Comparison of ENCODE assay signal across 2 cellular contexts in genomic region chr5:171450423-171451246, GRCh38.
TF ChIP-seq lines count a peak whose summit lies in the region.

No MANE protein-coding gene starts in this region.

TF ChIP-seq in Ishikawa, 13 proteins besides CTCF, POLR2A, EP300 and RAD21 (continued from another document):
- TF ChIP-seq USF1 (IDR thresholded peaks at IDR 0.05) (0 out of 2 replicates have a peak, but pooled peaks have one; percentile 35), TAF1 (IDR thresholded peaks at IDR 0.05; ENCODE audit: low read depth) (no peak; the same call in 1 of the 2 replicates), TEAD4 (IDR thresholded peaks at IDR 0.05) (peak; percentile 60; the same call in 1 of the 2 replicates), ZBTB7A (IDR thresholded peaks at IDR 0.05; ENCODE audit: low read depth) (peak; percentile 71; the same call in 1 of the 2 replicates), EGR1 (IDR thresholded peaks at IDR 0.05) (peak; percentile 84), NFIC (IDR thresholded peaks at IDR 0.05) (no peak; the same call in 1 of the 2 replicates), YY1 (IDR thresholded peaks at IDR 0.05; ENCODE audit: low read depth) (peak; percentile 30; the same call in 1 of the 2 replicates), REST (IDR thresholded peaks at IDR 0.05; ENCODE audit: low read depth) (no peak)
- TF ChIP-seq, protein P1, sequence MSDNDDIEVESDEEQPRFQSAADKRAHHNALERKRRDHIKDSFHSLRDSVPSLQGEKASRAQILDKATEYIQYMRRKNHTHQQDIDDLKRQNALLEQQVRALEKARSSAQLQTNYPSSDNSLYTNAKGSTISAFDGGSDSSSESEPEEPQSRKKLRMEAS (IDR thresholded peaks at IDR 0.05), result peak; percentile 8; the same call in 1 of the 2 replicates
TF ChIP-seq in Ishikawa: peak in this region for 7.

TF ChIP-seq in K562, 482 proteins besides CTCF, POLR2A, EP300 and RAD21 (continued from another document):
- TF ChIP-seq ZBTB26 (CRISPR knock-in tag; IDR thresholded peaks at IDR 0.05) (no peak), VEZF1 (CRISPR knock-in tag; IDR thresholded peaks at IDR 0.05) (peak; percentile 69), KAT2B (IDR thresholded peaks at IDR 0.05; ENCODE audit: low read depth, low read length) (no peak), FOSL1 (tag; conservative IDR thresholded peaks at IDR 0.05) (peak; percentile 57), NR2C2 (CRISPR knock-in tag; IDR thresholded peaks at IDR 0.05) (no peak), NR2C2 (tag; IDR thresholded peaks at IDR 0.05) (peak; percentile 20; the same call in 1 of the 2 replicates), RBM25 (IDR thresholded peaks at IDR 0.05; ENCODE audit: low read depth, low read length, severe bottlenecking) (peak; percentile 14), ETV6 (IDR thresholded peaks at IDR 0.05; ENCODE audit: borderline replicate concordance in 1 of 2, low read depth in 2 of 2, low read length in 1 of 2) (no peak), ETV6 (CRISPR knock-in tag; IDR thresholded peaks at IDR 0.05; ENCODE audit: borderline replicate concordance) (no peak), TEAD4 (IDR thresholded peaks at IDR 0.05; ENCODE audit: low read length) (no peak), TEAD4 (CRISPR knock-in tag; IDR thresholded peaks at IDR 0.05; ENCODE audit: borderline replicate concordance) (no peak), ZNF507 (tag; conservative IDR thresholded peaks at IDR 0.05) (no peak), CREM (IDR thresholded peaks at IDR 0.05; ENCODE audit: low read depth) (0 out of 2 replicates have a peak, but pooled peaks have one; percentile 11)
TF ChIP-seq in K562: peak in this region for 7.
